10 cellular contexts compared by ENCODE assay signal in genomic region chr7:142833174-142834027, GRCh38. TPM values are rescaled to one million over a fixed set of nuclear protein-coding genes. Genes with fewer than 3 reads are reported as not detected.
DNase-seq lines count a peak whose midpoint lies in the region; ATAC-seq and TF ChIP-seq lines count a peak whose summit lies in the region.
"Had no signal": no experiment of that assay in that cellular context is flagged by ENCODE, and none has a peak within 500 bp of the region (broad histone marks: within the 10 kb centered on the region; RNA-seq: fewer than 3 reads in every experiment).

No MANE protein-coding gene starts in this region.

- peak; percentile 37 for DNase-seq in MCF 10A (ENCODE audit: unreplicated experiment)
- no peak for DNase-seq in mammary epithelial cell
- DNase-seq in PC-3 = peak; percentile 78
- DNase-seq in glomerular visceral epithelial cell (ENCODE audit: extremely low spot score) = no peak
- DNase-seq in amniotic stem cell (lab: John Stamatoyannopoulos, UW) = no peak
- no peak for DNase-seq in progenitor cell of endocrine pancreas (ENCODE audit: low spot score, unreplicated experiment)
- no peak for DNase-seq in effector memory CD8-positive, alpha-beta T cell
- DNase-seq: SK-N-SH had no signal

- WGBS in mammary epithelial cell (ENCODE audit: low coverage, missing lambda C conversion rate) = 67% methylated on average over 6 of the region's 6 CpGs

- no peak overlapping the region for H3K4me3 ChIP-seq in mammary epithelial cell (replicated peaks in 1 of 3; ENCODE audit: insufficient read depth in 1 of 3, low read depth in 2 of 3, low read length in 3 of 3)
- no peak overlapping the region for H3K4me3 ChIP-seq in PC-3 (ENCODE audit: low read length)

- H3K9me3 ChIP-seq in mammary epithelial cell (replicated peaks; ENCODE audit: insufficient read depth, low read length) (no peaks in the 10 kb centered on the region), PC-3 (ENCODE audit: low read length) (no peaks in the 10 kb centered on the region)
- H3K9me3 ChIP-seq: SK-N-SH had no signal

- H3K4me1 ChIP-seq in mammary epithelial cell (ENCODE audit: insufficient read depth, low read length) = no peaks in the 10 kb centered on the region
- peaks cover 34% of the 10 kb centered on the region for H3K4me1 ChIP-seq in PC-3 (ENCODE audit: insufficient read depth, low read length)

- H3K9me2 ChIP-seq in PC-3 (replicated peaks; ENCODE audit: low read length) = no peaks in the 10 kb centered on the region
- H3K9me2 ChIP-seq: SK-N-SH had no signal

- H3K9ac ChIP-seq in mammary epithelial cell (ENCODE audit: insufficient read depth, low read length) (no peak overlapping the region), PC-3 (ENCODE audit: low read length) (peak overlapping the region; percentile 48)
- H3K9ac ChIP-seq: SK-N-SH had no signal

- H3K36me3 Mint-ChIP-seq in MCF 10A (ENCODE audit: insufficient read depth, unreplicated experiment) (no peaks in the 10 kb centered on the region), progenitor cell of endocrine pancreas (ENCODE audit: insufficient read depth) (no peaks in the 10 kb centered on the region)
- H3K36me3 Mint-ChIP-seq in effector memory CD8-positive, alpha-beta T cell (ENCODE audit: insufficient read depth) = no peaks in the 10 kb centered on the region

- CTCF ChIA-PET in MCF 10A (lab: Yijun Ruan, JAX) (interaction anchor here (0.6 to 1.0 kb wide), 3 partner anchors 13 to 265 kb away, joined by 3 to 5 read pairs (median 3); partner anchors contain the start of gene EPHB6), mammary epithelial cell (lab: Charles Lee; ENCODE audit: low non-redundant PET) (no interaction called here), PC-3 (lab: Charles Lee) (interaction anchor here (0.9 to 1.1 kb wide), 3 partner anchors 19 to 25 kb away, joined by 3 to 5 read pairs (median 4); no protein-coding TSS in a partner anchor)

- H3K27ac Mint-ChIP-seq in MCF 10A (ENCODE audit: low read depth, unreplicated experiment) = no peak overlapping the region
- H3K27ac Mint-ChIP-seq in progenitor cell of endocrine pancreas = no peak overlapping the region
- H3K27ac Mint-ChIP-seq in effector memory CD8-positive, alpha-beta T cell = no peak overlapping the region
- H3K27ac Mint-ChIP-seq: activated T-helper 2 cell treated with anti-CD3 and anti-CD28 coated beads, Interferon-gamma antibody, Interleukin-2, Interleukin-4, amounts not matched to agents 10 μg/mL and 5 μg/mL and 100 μg/mL, durations not matched to agents 14 hours and 24 hours and 36 hours had no signal

- peaks cover 21% of the 10 kb centered on the region for H3K27me3 Mint-ChIP-seq in MCF 10A (ENCODE audit: insufficient read depth, unreplicated experiment)
- peaks cover 66% of the 10 kb centered on the region for H3K27me3 Mint-ChIP-seq in progenitor cell of endocrine pancreas
- H3K27me3 Mint-ChIP-seq in effector memory CD8-positive, alpha-beta T cell = peaks cover 2 to 13% of the 10 kb centered on the region in 2 donors

- no peaks in the 10 kb centered on the region for H3K4me1 Mint-ChIP-seq in MCF 10A (ENCODE audit: insufficient read depth, unreplicated experiment)
- peaks cover 1% of the 10 kb centered on the region for H3K4me1 Mint-ChIP-seq in progenitor cell of endocrine pancreas (ENCODE audit: low read depth)
- peaks cover 0 to 3% of the 10 kb centered on the region in 2 donors for H3K4me1 Mint-ChIP-seq in effector memory CD8-positive, alpha-beta T cell (ENCODE audit: low read depth in 2 of 2)

- no peaks in the 10 kb centered on the region for H4K20me1 ChIP-seq in mammary epithelial cell (ENCODE audit: insufficient read depth, low read length)
- no peaks in the 10 kb centered on the region for H4K20me1 ChIP-seq in PC-3 (ENCODE audit: low read length)

- no peak for TF ChIP-seq CTCF in MCF 10A (IDR thresholded peaks at IDR 0.05; ENCODE audit: unreplicated experiment)
- no peak for TF ChIP-seq CTCF in mammary epithelial cell (conservative IDR thresholded peaks at IDR 0.05 in 1 of 2, IDR thresholded peaks at IDR 0.05 in 1 of 2; ENCODE audit: extremely low read depth in 1 of 2, insufficient read depth in 1 of 2, low read depth in 1 of 2, low read length in 2 of 2)
- no peak for TF ChIP-seq CTCF in PC-3 (conservative IDR thresholded peaks at IDR 0.05; ENCODE audit: low read depth, low read length)
- TF ChIP-seq CTCF in progenitor cell of endocrine pancreas (IDR thresholded peaks at IDR 0.05; ENCODE audit: unreplicated experiment) = no peak

- H3K36me3 ChIP-seq in mammary epithelial cell (ENCODE audit: insufficient read depth, low read length) = no peaks in the 10 kb centered on the region
- H3K36me3 ChIP-seq in PC-3 (ENCODE audit: low read depth, low read length) = no peaks in the 10 kb centered on the region

- BruUV-seq in MCF 10A (replicated peaks; lab: Mats Ljungman, UMichigan) (no TSS peak), mammary epithelial cell (replicated peaks; lab: Mats Ljungman, UMichigan) (no TSS peak), PC-3 (replicated peaks; lab: Mats Ljungman, UMichigan) (TSS peak; percentile 22)

- POLR2A ChIA-PET in MCF 10A (lab: Yijun Ruan, JAX) (no interaction called here), PC-3 (lab: Charles Lee; ENCODE audit: unreplicated experiment) (no interaction called here)

- H3K79me2 ChIP-seq in mammary epithelial cell (ENCODE audit: insufficient read depth, low read length) (no peaks in the 10 kb centered on the region), PC-3 (ENCODE audit: low read length) (no peaks in the 10 kb centered on the region)

- in situ Hi-C loops in mammary epithelial cell (cut with MboI; ENCODE audit: low sequenced_read_pairs in 2 of 2) = no loop called here

- H3K9me3 Mint-ChIP-seq in MCF 10A (ENCODE audit: unreplicated experiment) (no peaks in the 10 kb centered on the region), progenitor cell of endocrine pancreas (ENCODE audit: low read depth) (no peaks in the 10 kb centered on the region)
- no peaks in the 10 kb centered on the region for H3K9me3 Mint-ChIP-seq in effector memory CD8-positive, alpha-beta T cell
- H3K9me3 Mint-ChIP-seq: activated T-helper 2 cell treated with anti-CD3 and anti-CD28 coated beads, Interferon-gamma antibody, Interleukin-2, Interleukin-4, amounts not matched to agents 10 μg/mL and 5 μg/mL and 100 μg/mL, durations not matched to agents 14 hours and 24 hours and 36 hours had no signal

- ATAC-seq in HG03064 (IDR thresholded peaks at IDR 0.05; ENCODE audit: low read depth, unreplicated experiment) (peak; percentile 55), PC-3 (peak; percentile 95)
- no peak for ATAC-seq in effector memory CD8-positive, alpha-beta T cell (replicated peaks)

- H3K27me3 ChIP-seq in mammary epithelial cell (ENCODE audit: insufficient read depth, low read length) = no peaks in the 10 kb centered on the region
- no peaks in the 10 kb centered on the region for H3K27me3 ChIP-seq in PC-3 (ENCODE audit: low read length)

- H3K27ac ChIP-seq in mammary epithelial cell (ENCODE audit: insufficient read depth, low read depth, low read length) (no peak overlapping the region), PC-3 (ENCODE audit: low read length) (peak overlapping the region; percentile 72)

- dilution Hi-C loops in mammary epithelial cell (cut with HindIII; ENCODE audit: low sequenced_read_pairs) = no loop called here

- no peaks in the 10 kb centered on the region for H3F3A ChIP-seq in PC-3 (ENCODE audit: low read length, unreplicated experiment)

- H3K4me3 Mint-ChIP-seq in MCF 10A (ENCODE audit: unreplicated experiment) (no peak overlapping the region), progenitor cell of endocrine pancreas (ENCODE audit: low read depth) (no peak overlapping the region)
- H3K4me3 Mint-ChIP-seq in effector memory CD8-positive, alpha-beta T cell = no peak overlapping the region

- no peak overlapping the region for H3K4me2 ChIP-seq in mammary epithelial cell (ENCODE audit: insufficient read depth, low read depth, low read length)
- H3K4me2 ChIP-seq in PC-3 (ENCODE audit: low read length) = peak overlapping the region; percentile 56
- H3K4me2 ChIP-seq: SK-N-SH had no signal

- intact Hi-C loops in MCF 10A (cut with micrococcal nuclease) = no loop called here
- intact Hi-C loops in mammary epithelial cell (cut with micrococcal nuclease) = no loop called here
- intact Hi-C loops in PC-3 (cut with micrococcal nuclease) = no loop called here

- no peak overlapping the region for H2AFZ ChIP-seq in mammary epithelial cell (ENCODE audit: low read depth, low read length)
- no peak overlapping the region for H2AFZ ChIP-seq in PC-3 (ENCODE audit: low read length)

RNA-seq across cellular contexts. Expression of gene EPHB6, which starts 21.5 kb away (rescaled TPM):
- total RNA-seq in MCF 10A (2022) (0.79 and 1.4 TPM in 2 replicates), mammary epithelial cell (under 1 TPM; 0.66 to 0.83 TPM), PC-3 (2014; rRNA removed) (30.5 and 48.2 TPM in 2 replicates), progenitor cell of endocrine pancreas (24.8 and 28.8 TPM in 2 replicates)
- 0.95 TPM for polyA plus RNA-seq in mammary epithelial cell
- 0.41 TPM for polyA minus RNA-seq in mammary epithelial cell

RNA-seq across cellular contexts. Expression of gene TRPV6, which starts 52.1 kb away (rescaled TPM):
- 0.30 and 0.44 TPM in 2 replicates for total RNA-seq in MCF 10A (2022)
- 1 to 10 TPM in 1 of 2 donors, under 1 TPM in 1; 0.71 to 5.2 TPM for total RNA-seq in mammary epithelial cell
- 2.5 TPM for polyA plus RNA-seq in mammary epithelial cell
- polyA minus RNA-seq in mammary epithelial cell = 5.5 TPM
- total RNA-seq in PC-3 (2014; rRNA removed) = 0.63 and 1.4 TPM in 2 replicates
- total RNA-seq in progenitor cell of endocrine pancreas = 5.7 and 6.2 TPM in 2 replicates
- total RNA-seq: activated T-helper 2 cell treated with anti-CD3 and anti-CD28 coated beads, Interferon-gamma antibody, Interleukin-2, Interleukin-4, amounts not matched to agents 10 μg/mL and 5 μg/mL and 100 μg/mL, durations not matched to agents 14 hours and 24 hours and 36 hours had no signal
- polyA plus RNA-seq: SK-N-SH had no signal

Comparison
In these comparisons a context has a peak if more than half of its experiments do, and no peak if none do; other contexts are left out.
1. DNase-seq: peak in MCF 10A (single experiment) and PC-3 (single experiment); none in mammary epithelial cell (single experiment), glomerular visceral epithelial cell (single experiment), amniotic stem cell (single experiment), progenitor cell of endocrine pancreas (single experiment) and effector memory CD8-positive, alpha-beta T cell (0 of 3).
2. RNA of gene EPHB6, which starts 21.5 kb away (total RNA-seq): 30.5 to 48.2 TPM in PC-3 and 24.8 to 28.8 TPM in progenitor cell of endocrine pancreas; 0.79 to 1.4 TPM in MCF 10A and 0.66 to 0.83 TPM in mammary epithelial cell; every median in the first group is over 10 times any median in the second.